ENCODE assay signal across 32 cellular contexts in genomic region chr3:66989241-66989640, GRCh38. TPM values are rescaled to one million over a fixed set of nuclear protein-coding genes. Genes with fewer than 3 reads are reported as not detected.
A peak's percentile ranks its signal among the peaks of the same experiment; 100 is the strongest.
DNase-seq lines count a peak whose midpoint lies in the region; ATAC-seq and TF ChIP-seq lines count a peak whose summit lies in the region.
"Had no signal": no experiment of that assay in that cellular context is flagged by ENCODE, and none has a peak within 500 bp of the region (broad histone marks: within the 10 kb centered on the region; RNA-seq: fewer than 3 reads in every experiment).

No MANE protein-coding gene starts in this region.

- H3K56ac ChIP-seq in mesendoderm (ENCODE audit: low read length) = peak overlapping the region; percentile 57

- DNase-seq in G401 (ENCODE audit: low spot score) = peak; percentile 14
- DNase-seq in MM.1S = no peak
- DNase-seq in mesendoderm = peak; percentile 79
- DNase-seq in left lobe of liver (ENCODE audit: low spot score) = no peak
- no peak for DNase-seq in NCI-H187 (lab: John Stamatoyannopoulos, UW)
- DNase-seq: activated CD4-positive, alpha-beta T cell treated with anti-CD3 and anti-CD28 coated beads for 48 hours; activated CD8-positive, alpha-beta memory T cell treated with anti-CD3 and anti-CD28 coated beads for 24 hours; activated effector memory CD4-positive, alpha-beta T cell treated with Interleukin-2 at 50 U/mL for 16 hours; aorta; CD4-positive, alpha-beta T cell; effector memory CD8-positive, alpha-beta T cell; glutamatergic neuron; HCEC 1CT; mucosa of descending colon; natural killer cell; NCI-H1417 treated with DMSO at 0.1 percent for 48 hours; NCI-H2081 treated with DMSO at 0.1 percent for 48 hours; NCI-H226; NCI-H69; RPMI8226; stimulated activated CD4-positive, alpha-beta T cell treated with anti-CD3 and anti-CD28 coated beads, Interleukin-4, amount 100 ng/mL, for 24 hours; T-cell; tibial artery; WERI-Rb-1 had no signal

- in situ Hi-C loops in G401 (cut with HindIII; ENCODE audit: low sequenced_read_pairs) = no loop called here

- H3K9ac ChIP-seq in MM.1S (ENCODE audit: low read length) (no peak overlapping the region), mesendoderm (ENCODE audit: low read length) (peak overlapping the region; percentile 39)

- H3K18ac ChIP-seq in mesendoderm (ENCODE audit: low read length) = no peak overlapping the region

- H4K8ac ChIP-seq in mesendoderm (ENCODE audit: low read depth, low read length) = no peak overlapping the region

- H3K4me1 ChIP-seq in MM.1S (ENCODE audit: low read length) = peaks cover 12% of the 10 kb centered on the region; the same call in 1 of the 2 replicates
- peaks cover 8% of the 10 kb centered on the region for H3K4me1 ChIP-seq in ectodermal cell (ENCODE audit: control insufficient read depth, insufficient read depth, low read length)
- H3K4me1 ChIP-seq in mesendoderm (ENCODE audit: control insufficient read depth, low read depth, low read length) = peaks cover 4% of the 10 kb centered on the region
- no peaks in the 10 kb centered on the region for H3K4me1 ChIP-seq in gastroesophageal sphincter
- H3K4me1 ChIP-seq: A549, tibial artery, vagina had no signal

- peak overlapping the region; percentile 85; the same call in 1 of the 2 replicates for H3K4me3 ChIP-seq in MM.1S (ENCODE audit: low read length)
- H3K4me3 ChIP-seq in ectodermal cell (ENCODE audit: insufficient read depth, low read depth, low read length) = no peak overlapping the region
- H3K4me3 ChIP-seq in mesendoderm (ENCODE audit: low read length) = no peak overlapping the region
- H3K4me3 ChIP-seq in gastroesophageal sphincter = no peak overlapping the region
- H3K4me3 ChIP-seq: A549, coronary artery, lung, mucosa of descending colon, SJSA1, tibial artery, vagina had no signal

- TF ChIP-seq CTCF in MM.1S (IDR thresholded peaks at IDR 0.05; ENCODE audit: low read length) (no peak), gastroesophageal sphincter (IDR thresholded peaks at IDR 0.05) (no peak)

- H3K4me2 ChIP-seq in MM.1S (ENCODE audit: low read depth, low read length) (peak overlapping the region; percentile 82), mesendoderm (ENCODE audit: low read length) (no peak overlapping the region)

- H3K27ac ChIP-seq in MM.1S (ENCODE audit: low read length) = no peak overlapping the region
- H3K27ac ChIP-seq in ectodermal cell (ENCODE audit: insufficient read depth, low read depth, low read length, poor library complexity, severe bottlenecking) = peak overlapping the region; percentile 83
- H3K27ac ChIP-seq in mesendoderm (ENCODE audit: low read depth, low read length) = peak overlapping the region; percentile 93
- H3K27ac ChIP-seq in gastroesophageal sphincter = no peak overlapping the region
- H3K27ac ChIP-seq: A549, coronary artery, SJSA1, tibial artery, vagina, WERI-Rb-1 had no signal

- H3K36me3 ChIP-seq in MM.1S (replicated peaks; ENCODE audit: insufficient read depth, low read length) = no peaks in the 10 kb centered on the region
- no peaks in the 10 kb centered on the region for H3K36me3 ChIP-seq in ectodermal cell (ENCODE audit: control insufficient read depth, insufficient read depth, low read length)
- H3K36me3 ChIP-seq in mesendoderm (ENCODE audit: control insufficient read depth, insufficient read depth, low read length) = no peaks in the 10 kb centered on the region
- H3K36me3 ChIP-seq in gastroesophageal sphincter = no peaks in the 10 kb centered on the region
- H3K36me3 ChIP-seq: SJSA1, tibial artery, vagina, WERI-Rb-1 had no signal

- peak overlapping the region; percentile 37 for H2BK5ac ChIP-seq in mesendoderm (ENCODE audit: low read length)

- no peaks in the 10 kb centered on the region for H3K79me1 ChIP-seq in mesendoderm (ENCODE audit: low read length)

- H2BK15ac ChIP-seq in mesendoderm (replicated peaks; ENCODE audit: low read depth) = no peak overlapping the region

- H3K79me2 ChIP-seq in MM.1S (ENCODE audit: low read length) (no peaks in the 10 kb centered on the region), mesendoderm (ENCODE audit: control insufficient read depth, insufficient read depth, low read length) (no peaks in the 10 kb centered on the region)

- TF ChIP-seq EP300 in gastroesophageal sphincter (IDR thresholded peaks at IDR 0.05) = no peak

- H3K9me3 ChIP-seq in MM.1S (replicated peaks; ENCODE audit: insufficient read depth, low read length) (no peaks in the 10 kb centered on the region), ectodermal cell (ENCODE audit: control insufficient read depth, low read length) (no peaks in the 10 kb centered on the region), gastroesophageal sphincter (no peaks in the 10 kb centered on the region)
- H3K9me3 ChIP-seq: A549, mucosa of descending colon, SJSA1, tibial artery, vagina had no signal

- H2AK5ac ChIP-seq in mesendoderm (ENCODE audit: low read length) = no peak overlapping the region

- H2AFZ ChIP-seq in MM.1S (ENCODE audit: low read length) = peak overlapping the region; percentile 98

- no peaks in the 10 kb centered on the region for H4K20me1 ChIP-seq in MM.1S (ENCODE audit: insufficient read depth, low read length)

- no peak overlapping the region for H3K4ac ChIP-seq in mesendoderm (ENCODE audit: low read depth, low read length)

- H3K27me3 ChIP-seq in MM.1S (replicated peaks; ENCODE audit: insufficient read depth, low read length) = no peaks in the 10 kb centered on the region
- H3K27me3 ChIP-seq in ectodermal cell (ENCODE audit: control insufficient read depth, insufficient read depth, low read length, poor library complexity, severe bottlenecking) = no peaks in the 10 kb centered on the region
- no peaks in the 10 kb centered on the region for H3K27me3 ChIP-seq in mesendoderm (ENCODE audit: insufficient read depth, low read length, poor library complexity)
- H3K27me3 ChIP-seq in gastroesophageal sphincter = no peaks in the 10 kb centered on the region
- H3K27me3 ChIP-seq: SJSA1, vagina had no signal

- no peaks in the 10 kb centered on the region for H3K9me2 ChIP-seq in MM.1S (replicated peaks; ENCODE audit: insufficient read depth, low read length)

- WGBS in ectodermal cell, 2 experiments = 21% methylated on average over 6 of the region's 6 CpGs
- no CpG with 5 or more reads among the region's 6 CpGs for WGBS in mesendoderm (ENCODE audit: extremely low coverage, insufficient coverage, low lambda C conversion rate)
- WGBS in gastroesophageal sphincter (ENCODE audit: low coverage in 1 of 2), 2 donors = 19 to 30% methylated on average over 2 to 6 of the region's 6 CpGs

- ATAC-seq in left lobe of liver (no peak), gastroesophageal sphincter (no peak), HG03520 (IDR thresholded peaks at IDR 0.05; ENCODE audit: unreplicated experiment) (no peak)
- ATAC-seq: effector memory CD8-positive, alpha-beta T cell; mucosa of descending colon; natural killer cell; T-cell had no signal

- H4K5ac ChIP-seq in mesendoderm (ENCODE audit: low read length) = no peak overlapping the region

- no peak for TF ChIP-seq POLR2A in gastroesophageal sphincter (IDR thresholded peaks at IDR 0.05)

- H3F3A ChIP-seq in MM.1S (ENCODE audit: insufficient read depth, low read length) = peaks cover 4% of the 10 kb centered on the region; the same call in 1 of the 2 replicates

- H2BK120ac ChIP-seq in mesendoderm (ENCODE audit: low read depth, low read length) = peak overlapping the region; percentile 75

- H3K23ac ChIP-seq in mesendoderm (ENCODE audit: low read length) = no peak overlapping the region

RNA-seq across cellular contexts. Expression of gene KBTBD8, which starts 8.9 kb away (rescaled TPM):
- total RNA-seq in G401 (2014; rRNA removed; shearing (Covaris generic)) = 9.8 and 19.1 TPM in 2 replicates
- 10.0 TPM for polyA plus RNA-seq in ectodermal cell (2013, experiment 1 of 4)
- 9.8 TPM for polyA plus RNA-seq in ectodermal cell (2013, experiment 2 of 4)
- polyA plus RNA-seq in ectodermal cell (2013, experiment 3 of 4) = 5.5 TPM
- 4.9 TPM for polyA plus RNA-seq in ectodermal cell (2013, experiment 4 of 4)
- polyA plus RNA-seq in mesendoderm (2013, experiment 1 of 2) = 15.3 TPM
- polyA plus RNA-seq in mesendoderm (2013, experiment 2 of 2) = 15.2 TPM
- 1.5 TPM for total RNA-seq in left lobe of liver
- 1 to 10 TPM; 1.1 to 5.4 (median 3.2) TPM for total RNA-seq in gastroesophageal sphincter

Comparison
In these comparisons a context has a peak if more than half of its experiments do, and no peak if none do; other contexts are left out.
1. DNase-seq: peak in G401 (single experiment) and mesendoderm (single experiment); none in MM.1S (single experiment), left lobe of liver (single experiment) and NCI-H187 (0 of 2).
2. H3K27ac ChIP-seq: peak in ectodermal cell (single experiment) and mesendoderm (single experiment); none in MM.1S (single experiment) and gastroesophageal sphincter (0 of 4).